ENCODE assay signal across 1 cellular context in the genomic region with DNA sequence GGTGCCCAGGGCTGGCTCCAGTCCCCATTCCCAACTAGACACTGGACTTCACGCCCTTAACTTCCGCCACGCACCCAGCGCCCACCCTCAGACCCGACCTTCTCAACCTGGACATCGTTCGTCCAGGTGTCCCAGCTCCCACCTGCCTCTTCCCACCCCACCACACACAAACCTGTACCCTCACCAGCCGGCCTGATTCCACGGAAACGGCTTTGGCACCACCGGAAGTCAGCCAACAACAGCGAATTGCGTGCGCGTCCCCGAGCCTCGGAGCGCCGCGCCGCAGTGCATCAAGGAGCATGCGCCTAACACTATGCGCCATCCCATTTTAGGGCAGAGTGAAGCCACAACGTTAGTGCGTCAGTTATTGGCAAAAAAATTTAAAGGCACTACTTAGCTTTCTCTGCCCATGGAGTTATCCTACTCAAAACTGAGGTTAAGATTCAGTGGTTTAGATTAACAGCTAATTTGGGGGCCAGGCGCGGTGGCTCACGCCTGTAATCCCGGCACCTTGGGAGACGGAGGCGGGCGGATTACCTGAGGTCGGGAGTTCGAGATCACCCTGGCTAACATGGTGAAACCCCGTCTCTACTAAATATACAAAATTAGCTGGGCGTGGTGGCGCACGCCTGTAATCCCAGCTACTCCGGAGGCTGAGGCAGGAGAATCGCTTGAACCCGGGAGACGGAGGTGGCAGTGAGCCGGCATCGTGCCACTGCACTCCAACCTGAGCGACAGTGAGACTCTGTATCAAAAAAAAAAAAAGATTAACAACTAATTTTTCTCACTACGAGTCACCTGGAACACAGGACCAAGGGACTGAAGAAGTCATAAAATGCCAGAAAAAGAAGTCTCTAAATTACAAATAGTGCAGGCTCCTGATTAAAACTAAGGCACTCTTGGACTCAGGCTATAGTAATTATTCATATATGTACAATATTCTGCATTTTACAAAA.
TF ChIP-seq lines count a peak whose summit lies in the region.

A gene with protein sequence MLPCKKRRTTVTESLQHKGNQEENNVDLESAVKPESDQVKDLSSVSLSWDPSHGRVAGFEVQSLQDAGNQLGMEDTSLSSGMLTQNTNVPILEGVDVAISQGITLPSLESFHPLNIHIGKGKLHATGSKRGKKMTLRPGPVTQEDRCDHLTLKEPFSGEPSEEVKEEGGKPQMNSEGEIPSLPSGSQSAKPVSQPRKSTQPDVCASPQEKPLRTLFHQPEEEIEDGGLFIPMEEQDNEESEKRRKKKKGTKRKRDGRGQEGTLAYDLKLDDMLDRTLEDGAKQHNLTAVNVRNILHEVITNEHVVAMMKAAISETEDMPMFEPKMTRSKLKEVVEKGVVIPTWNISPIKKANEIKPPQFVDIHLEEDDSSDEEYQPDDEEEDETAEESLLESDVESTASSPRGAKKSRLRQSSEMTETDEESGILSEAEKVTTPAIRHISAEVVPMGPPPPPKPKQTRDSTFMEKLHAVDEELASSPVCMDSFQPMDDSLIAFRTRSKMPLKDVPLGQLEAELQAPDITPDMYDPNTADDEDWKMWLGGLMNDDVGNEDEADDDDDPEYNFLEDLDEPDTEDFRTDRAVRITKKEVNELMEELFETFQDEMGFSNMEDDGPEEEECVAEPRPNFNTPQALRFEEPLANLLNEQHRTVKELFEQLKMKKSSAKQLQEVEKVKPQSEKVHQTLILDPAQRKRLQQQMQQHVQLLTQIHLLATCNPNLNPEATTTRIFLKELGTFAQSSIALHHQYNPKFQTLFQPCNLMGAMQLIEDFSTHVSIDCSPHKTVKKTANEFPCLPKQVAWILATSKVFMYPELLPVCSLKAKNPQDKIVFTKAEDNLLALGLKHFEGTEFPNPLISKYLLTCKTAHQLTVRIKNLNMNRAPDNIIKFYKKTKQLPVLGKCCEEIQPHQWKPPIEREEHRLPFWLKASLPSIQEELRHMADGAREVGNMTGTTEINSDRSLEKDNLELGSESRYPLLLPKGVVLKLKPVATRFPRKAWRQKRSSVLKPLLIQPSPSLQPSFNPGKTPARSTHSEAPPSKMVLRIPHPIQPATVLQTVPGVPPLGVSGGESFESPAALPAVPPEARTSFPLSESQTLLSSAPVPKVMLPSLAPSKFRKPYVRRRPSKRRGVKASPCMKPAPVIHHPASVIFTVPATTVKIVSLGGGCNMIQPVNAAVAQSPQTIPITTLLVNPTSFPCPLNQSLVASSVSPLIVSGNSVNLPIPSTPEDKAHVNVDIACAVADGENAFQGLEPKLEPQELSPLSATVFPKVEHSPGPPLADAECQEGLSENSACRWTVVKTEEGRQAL (N-terminal part only) (minus strand): TSS at position 240 of the 956 bp plus-strand sequence. CDS start 3,434 bp downstream, outside the sequence.

TF ChIP-seq in K562, 482 proteins besides CTCF, POLR2A, EP300 and RAD21 (continued from another document and continues in another):
- TF ChIP-seq, protein P1, sequence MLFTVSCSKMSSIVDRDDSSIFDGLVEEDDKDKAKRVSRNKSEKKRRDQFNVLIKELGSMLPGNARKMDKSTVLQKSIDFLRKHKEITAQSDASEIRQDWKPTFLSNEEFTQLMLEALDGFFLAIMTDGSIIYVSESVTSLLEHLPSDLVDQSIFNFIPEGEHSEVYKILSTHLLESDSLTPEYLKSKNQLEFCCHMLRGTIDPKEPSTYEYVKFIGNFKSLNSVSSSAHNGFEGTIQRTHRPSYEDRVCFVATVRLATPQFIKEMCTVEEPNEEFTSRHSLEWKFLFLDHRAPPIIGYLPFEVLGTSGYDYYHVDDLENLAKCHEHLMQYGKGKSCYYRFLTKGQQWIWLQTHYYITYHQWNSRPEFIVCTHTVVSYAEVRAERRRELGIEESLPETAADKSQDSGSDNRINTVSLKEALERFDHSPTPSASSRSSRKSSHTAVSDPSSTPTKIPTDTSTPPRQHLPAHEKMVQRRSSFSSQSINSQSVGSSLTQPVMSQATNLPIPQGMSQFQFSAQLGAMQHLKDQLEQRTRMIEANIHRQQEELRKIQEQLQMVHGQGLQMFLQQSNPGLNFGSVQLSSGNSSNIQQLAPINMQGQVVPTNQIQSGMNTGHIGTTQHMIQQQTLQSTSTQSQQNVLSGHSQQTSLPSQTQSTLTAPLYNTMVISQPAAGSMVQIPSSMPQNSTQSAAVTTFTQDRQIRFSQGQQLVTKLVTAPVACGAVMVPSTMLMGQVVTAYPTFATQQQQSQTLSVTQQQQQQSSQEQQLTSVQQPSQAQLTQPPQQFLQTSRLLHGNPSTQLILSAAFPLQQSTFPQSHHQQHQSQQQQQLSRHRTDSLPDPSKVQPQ (CRISPR knock-in tag; IDR thresholded peaks at IDR 0.05; ENCODE audit: borderline replicate concordance): no peak
- TF ChIP-seq BHLHE40 (IDR thresholded peaks at IDR 0.05; ENCODE audit: low read length) (no peak), SMAD3 (CRISPR knock-in tag; conservative IDR thresholded peaks at IDR 0.05) (no peak), TRIM28 (IDR thresholded peaks at IDR 0.05) (peak; percentile 59), ELF2 (CRISPR knock-in tag; IDR thresholded peaks at IDR 0.05) (no peak), TCF3 (CRISPR knock-in tag; IDR thresholded peaks at IDR 0.05) (peak; percentile 25; the same call in 1 of the 2 replicates), CTBP1 (IDR thresholded peaks at IDR 0.05; ENCODE audit: borderline replicate concordance) (peak; percentile 50; the same call in 1 of the 2 replicates), TRIM24 (IDR thresholded peaks at IDR 0.05) (no peak), NEUROD1 (IDR thresholded peaks at IDR 0.05; ENCODE audit: borderline replicate concordance, low read depth, low read length, partially characterized antibody) (peak; percentile 84), C11orf30 (IDR thresholded peaks at IDR 0.05; ENCODE audit: low read depth) (peak; percentile 61), NFYB (IDR thresholded peaks at IDR 0.05; ENCODE audit: extremely low read depth, insufficient read length) (no peak), MTA1 (IDR thresholded peaks at IDR 0.05; ENCODE audit: borderline replicate concordance) (no peak; the same call in 1 of the 2 replicates), POLR2B (IDR thresholded peaks at IDR 0.05; ENCODE audit: low read depth, partially characterized antibody) (peak; percentile 96), FOXM1 (IDR thresholded peaks at IDR 0.05; ENCODE audit: low read depth) (peak; percentile 94), FOXM1 (CRISPR knock-in tag; IDR thresholded peaks at IDR 0.05; ENCODE audit: low read depth) (peak; percentile 35; the same call in 1 of the 2 replicates), HDAC3 (IDR thresholded peaks at IDR 0.05; ENCODE audit: borderline replicate concordance, partially characterized antibody) (no peak), ZNF165 (CRISPR knock-in tag; IDR thresholded peaks at IDR 0.05; ENCODE audit: borderline replicate concordance) (no peak), SP1 (CRISPR knock-in tag; IDR thresholded peaks at IDR 0.05) (peak; percentile 59), MTA2 (IDR thresholded peaks at IDR 0.05; ENCODE audit: low read depth) (0 out of 2 replicates have a peak, but pooled peaks have one; percentile 9), ZNF232 (CRISPR knock-in tag; IDR thresholded peaks at IDR 0.05) (no peak), TEAD4 (IDR thresholded peaks at IDR 0.05; ENCODE audit: low read length) (no peak), TEAD4 (CRISPR knock-in tag; IDR thresholded peaks at IDR 0.05; ENCODE audit: borderline replicate concordance) (no peak), ZBED1 (IDR thresholded peaks at IDR 0.05) (no peak)
- TF ChIP-seq, protein P2, sequence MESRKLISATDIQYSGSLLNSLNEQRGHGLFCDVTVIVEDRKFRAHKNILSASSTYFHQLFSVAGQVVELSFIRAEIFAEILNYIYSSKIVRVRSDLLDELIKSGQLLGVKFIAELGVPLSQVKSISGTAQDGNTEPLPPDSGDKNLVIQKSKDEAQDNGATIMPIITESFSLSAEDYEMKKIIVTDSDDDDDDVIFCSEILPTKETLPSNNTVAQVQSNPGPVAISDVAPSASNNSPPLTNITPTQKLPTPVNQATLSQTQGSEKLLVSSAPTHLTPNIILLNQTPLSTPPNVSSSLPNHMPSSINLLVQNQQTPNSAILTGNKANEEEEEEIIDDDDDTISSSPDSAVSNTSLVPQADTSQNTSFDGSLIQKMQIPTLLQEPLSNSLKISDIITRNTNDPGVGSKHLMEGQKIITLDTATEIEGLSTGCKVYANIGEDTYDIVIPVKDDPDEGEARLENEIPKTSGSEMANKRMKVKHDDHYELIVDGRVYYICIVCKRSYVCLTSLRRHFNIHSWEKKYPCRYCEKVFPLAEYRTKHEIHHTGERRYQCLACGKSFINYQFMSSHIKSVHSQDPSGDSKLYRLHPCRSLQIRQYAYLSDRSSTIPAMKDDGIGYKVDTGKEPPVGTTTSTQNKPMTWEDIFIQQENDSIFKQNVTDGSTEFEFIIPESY (CRISPR knock-in tag; IDR thresholded peaks at IDR 0.05): peak; percentile 69; the same call in 1 of the 2 replicates
- TF ChIP-seq, protein P3, sequence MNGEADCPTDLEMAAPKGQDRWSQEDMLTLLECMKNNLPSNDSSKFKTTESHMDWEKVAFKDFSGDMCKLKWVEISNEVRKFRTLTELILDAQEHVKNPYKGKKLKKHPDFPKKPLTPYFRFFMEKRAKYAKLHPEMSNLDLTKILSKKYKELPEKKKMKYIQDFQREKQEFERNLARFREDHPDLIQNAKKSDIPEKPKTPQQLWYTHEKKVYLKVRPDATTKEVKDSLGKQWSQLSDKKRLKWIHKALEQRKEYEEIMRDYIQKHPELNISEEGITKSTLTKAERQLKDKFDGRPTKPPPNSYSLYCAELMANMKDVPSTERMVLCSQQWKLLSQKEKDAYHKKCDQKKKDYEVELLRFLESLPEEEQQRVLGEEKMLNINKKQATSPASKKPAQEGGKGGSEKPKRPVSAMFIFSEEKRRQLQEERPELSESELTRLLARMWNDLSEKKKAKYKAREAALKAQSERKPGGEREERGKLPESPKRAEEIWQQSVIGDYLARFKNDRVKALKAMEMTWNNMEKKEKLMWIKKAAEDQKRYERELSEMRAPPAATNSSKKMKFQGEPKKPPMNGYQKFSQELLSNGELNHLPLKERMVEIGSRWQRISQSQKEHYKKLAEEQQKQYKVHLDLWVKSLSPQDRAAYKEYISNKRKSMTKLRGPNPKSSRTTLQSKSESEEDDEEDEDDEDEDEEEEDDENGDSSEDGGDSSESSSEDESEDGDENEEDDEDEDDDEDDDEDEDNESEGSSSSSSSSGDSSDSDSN (IDR thresholded peaks at IDR 0.05; ENCODE audit: borderline replicate concordance in 1 of 2, low read depth in 2 of 2, low read length in 2 of 2): no peak
- TF ChIP-seq, protein P4, sequence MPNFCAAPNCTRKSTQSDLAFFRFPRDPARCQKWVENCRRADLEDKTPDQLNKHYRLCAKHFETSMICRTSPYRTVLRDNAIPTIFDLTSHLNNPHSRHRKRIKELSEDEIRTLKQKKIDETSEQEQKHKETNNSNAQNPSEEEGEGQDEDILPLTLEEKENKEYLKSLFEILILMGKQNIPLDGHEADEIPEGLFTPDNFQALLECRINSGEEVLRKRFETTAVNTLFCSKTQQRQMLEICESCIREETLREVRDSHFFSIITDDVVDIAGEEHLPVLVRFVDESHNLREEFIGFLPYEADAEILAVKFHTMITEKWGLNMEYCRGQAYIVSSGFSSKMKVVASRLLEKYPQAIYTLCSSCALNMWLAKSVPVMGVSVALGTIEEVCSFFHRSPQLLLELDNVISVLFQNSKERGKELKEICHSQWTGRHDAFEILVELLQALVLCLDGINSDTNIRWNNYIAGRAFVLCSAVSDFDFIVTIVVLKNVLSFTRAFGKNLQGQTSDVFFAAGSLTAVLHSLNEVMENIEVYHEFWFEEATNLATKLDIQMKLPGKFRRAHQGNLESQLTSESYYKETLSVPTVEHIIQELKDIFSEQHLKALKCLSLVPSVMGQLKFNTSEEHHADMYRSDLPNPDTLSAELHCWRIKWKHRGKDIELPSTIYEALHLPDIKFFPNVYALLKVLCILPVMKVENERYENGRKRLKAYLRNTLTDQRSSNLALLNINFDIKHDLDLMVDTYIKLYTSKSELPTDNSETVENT (CRISPR knock-in tag; IDR thresholded peaks at IDR 0.05): peak; percentile 79
- TF ChIP-seq, protein P5, sequence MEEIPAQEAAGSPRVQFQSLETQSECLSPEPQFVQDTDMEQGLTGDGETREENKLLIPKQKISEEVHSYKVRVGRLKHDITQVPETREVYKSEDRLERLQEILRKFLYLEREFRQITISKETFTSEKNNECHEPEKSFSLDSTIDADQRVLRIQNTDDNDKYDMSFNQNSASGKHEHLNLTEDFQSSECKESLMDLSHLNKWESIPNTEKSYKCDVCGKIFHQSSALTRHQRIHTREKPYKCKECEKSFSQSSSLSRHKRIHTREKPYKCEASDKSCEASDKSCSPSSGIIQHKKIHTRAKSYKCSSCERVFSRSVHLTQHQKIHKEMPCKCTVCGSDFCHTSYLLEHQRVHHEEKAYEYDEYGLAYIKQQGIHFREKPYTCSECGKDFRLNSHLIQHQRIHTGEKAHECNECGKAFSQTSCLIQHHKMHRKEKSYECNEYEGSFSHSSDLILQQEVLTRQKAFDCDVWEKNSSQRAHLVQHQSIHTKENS (CRISPR knock-in tag; IDR thresholded peaks at IDR 0.05): no peak
- TF ChIP-seq, protein P6, sequence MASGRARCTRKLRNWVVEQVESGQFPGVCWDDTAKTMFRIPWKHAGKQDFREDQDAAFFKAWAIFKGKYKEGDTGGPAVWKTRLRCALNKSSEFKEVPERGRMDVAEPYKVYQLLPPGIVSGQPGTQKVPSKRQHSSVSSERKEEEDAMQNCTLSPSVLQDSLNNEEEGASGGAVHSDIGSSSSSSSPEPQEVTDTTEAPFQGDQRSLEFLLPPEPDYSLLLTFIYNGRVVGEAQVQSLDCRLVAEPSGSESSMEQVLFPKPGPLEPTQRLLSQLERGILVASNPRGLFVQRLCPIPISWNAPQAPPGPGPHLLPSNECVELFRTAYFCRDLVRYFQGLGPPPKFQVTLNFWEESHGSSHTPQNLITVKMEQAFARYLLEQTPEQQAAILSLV (tag; IDR thresholded peaks at IDR 0.05): no peak
